ENCODE assay signal across 16 cellular contexts in genomic region chr6:13299403-13299821, GRCh38. TPM values are rescaled to one million over a fixed set of nuclear protein-coding genes. Genes with fewer than 3 reads are reported as not detected.
A peak's percentile ranks its signal among the peaks of the same experiment; 100 is the strongest.
DNase-seq lines count a peak whose midpoint lies in the region; ATAC-seq, FAIRE-seq and TF ChIP-seq lines count a peak whose summit lies in the region.
"Had no signal": no experiment of that assay in that cellular context is flagged by ENCODE, and none has a peak within 500 bp of the region (broad histone marks: within the 10 kb centered on the region; RNA-seq: fewer than 3 reads in every experiment).

No MANE protein-coding gene starts in this region.

- H3K27ac ChIP-seq in tibial nerve = no peak overlapping the region
- H3K27ac ChIP-seq: HL-60, PC-9 had no signal

- H3K4me3 Mint-ChIP-seq in activated B cell treated with CpG ODN at 0.5 μM for 24 hours = peak overlapping the region; percentile 75
- H3K4me3 Mint-ChIP-seq in osteocyte (ENCODE audit: unreplicated experiment) = no peak overlapping the region
- H3K4me3 Mint-ChIP-seq: CD8-positive, alpha-beta memory T cell had no signal

- H3K36me3 Mint-ChIP-seq in activated B cell treated with CpG ODN at 0.5 μM for 24 hours (ENCODE audit: low read depth) (peaks cover 32% of the 10 kb centered on the region), osteocyte (ENCODE audit: unreplicated experiment) (peaks cover 39% of the 10 kb centered on the region)

- no peak for TF ChIP-seq POLR2A in GM12891 (IDR thresholded peaks at IDR 0.05; ENCODE audit: low read depth, low read length)
- no peak for TF ChIP-seq POLR2A in tibial nerve (IDR thresholded peaks at IDR 0.05)

- no peak for TF ChIP-seq CTCF in activated B cell treated with CpG ODN at 0.5 μM for 24 hours (IDR thresholded peaks at IDR 0.05)
- no peak for TF ChIP-seq CTCF in osteocyte (IDR thresholded peaks at IDR 0.05)
- TF ChIP-seq CTCF in tibial nerve (IDR thresholded peaks at IDR 0.05) = no peak

- peaks cover 0 to 67% (median 5%) of the 10 kb centered on the region in 3 donors for H3K36me3 ChIP-seq in tibial nerve

- CTCF ChIA-PET in activated B cell treated with CpG ODN at 0.5 μM for 24 hours (lab: Charles Lee) = interaction anchor here (0.6 to 2.8 kb wide), 4 partner anchors 14 to 105 kb away, joined by 3 to 9 read pairs (median 4); no protein-coding TSS in a partner anchor

- intact Hi-C loops in activated B cell treated with CpG ODN at 0.5 μM for 24 hours (cut with micrococcal nuclease) = loop anchor here (1.0 to 2.0 kb wide), 5 partner anchors 13 to 71 kb away; partner anchors contain the start of gene TBC1D7

- H3K27ac Mint-ChIP-seq in activated B cell treated with CpG ODN at 0.5 μM for 24 hours (peak overlapping the region; percentile 89), osteocyte (ENCODE audit: unreplicated experiment) (no peak overlapping the region)
- H3K27ac Mint-ChIP-seq: CD8-positive, alpha-beta memory T cell had no signal

- no peak for DNase-seq in GM12891 (ENCODE audit: insufficient read length, low spot score)
- peak; percentile 60 for DNase-seq in activated B cell treated with CpG ODN at 0.5 μM for 24 hours
- DNase-seq in osteocyte (ENCODE audit: extremely low spot score, unreplicated experiment) = peak; percentile 63
- no peak for DNase-seq in activated CD8-positive, alpha-beta memory T cell treated with anti-CD3 and anti-CD28 coated beads, Interleukin-2, amount 50 U/mL, for 48 hours
- no peak for DNase-seq in tibial nerve (ENCODE audit: low spot score in 2 of 2)
- DNase-seq: CD8-positive, alpha-beta memory T cell; GF-D8; MV-4-11; NCI-H1436; NCI-H2029 treated with DMSO at 0.1 percent for 48 hours; NCI-H2227 treated with DMSO at 0.1 percent for 48 hours; NCI-H524 treated with DMSO at 0.1 percent for 48 hours; PC-9 had no signal

- H3K9me3 ChIP-seq in tibial nerve = no peaks in the 10 kb centered on the region

- POLR2A ChIA-PET in activated B cell treated with CpG ODN at 0.5 μM for 24 hours (lab: Charles Lee) = interaction anchor here (1.8 to 4.7 kb wide), 5 partner anchors 12 to 275 kb away, joined by 8 to 56 read pairs (median 24); partner anchors contain the start of genes SIRT5 and TBC1D7

- H3K9me3 Mint-ChIP-seq in activated B cell treated with CpG ODN at 0.5 μM for 24 hours (no peaks in the 10 kb centered on the region), osteocyte (ENCODE audit: unreplicated experiment) (no peaks in the 10 kb centered on the region)
- H3K9me3 Mint-ChIP-seq: CD8-positive, alpha-beta memory T cell had no signal

- peaks cover 0 to 35% (median 22%) of the 10 kb centered on the region in 4 donors for H3K4me1 ChIP-seq in tibial nerve

- ATAC-seq in HG02642 (IDR thresholded peaks at IDR 0.05; ENCODE audit: poor library complexity, unreplicated experiment) = peak; percentile 29
- ATAC-seq in activated B cell treated with CpG ODN at 0.5 μM for 24 hours (ENCODE audit: low read depth) = peak; percentile 60
- ATAC-seq in GM18520 (IDR thresholded peaks at IDR 0.05; ENCODE audit: unreplicated experiment) = no peak

- WGBS in tibial nerve, 2 donors = 92 to 95% methylated on average over 11 of the region's 11 CpGs

- no peaks in the 10 kb centered on the region for H3K27me3 ChIP-seq in tibial nerve

- H3K4me1 Mint-ChIP-seq in activated B cell treated with CpG ODN at 0.5 μM for 24 hours = peaks cover 99% of the 10 kb centered on the region
- H3K4me1 Mint-ChIP-seq in osteocyte (ENCODE audit: unreplicated experiment) = peaks cover 20% of the 10 kb centered on the region

- H3K4me3 ChIP-seq in tibial nerve = no peak overlapping the region
- H3K4me3 ChIP-seq: PC-9 had no signal

- no peak for TF ChIP-seq EP300 in tibial nerve (IDR thresholded peaks at IDR 0.05)

- H3K27me3 Mint-ChIP-seq in activated B cell treated with CpG ODN at 0.5 μM for 24 hours (no peaks in the 10 kb centered on the region), osteocyte (ENCODE audit: unreplicated experiment) (no peaks in the 10 kb centered on the region)
- H3K27me3 Mint-ChIP-seq: CD8-positive, alpha-beta memory T cell had no signal

- peak; percentile 52 for FAIRE-seq in GM12891 (lab: Jason Lieb, UNC)

TF ChIP-seq in GM12891, 5 proteins besides CTCF, POLR2A, EP300 and RAD21:
- no peak for TF ChIP-seq POLR2AphosphoS5 (IDR thresholded peaks at IDR 0.05; ENCODE audit: low read depth, low read length)
- no peak for TF ChIP-seq PAX5 (IDR thresholded peaks at IDR 0.05; ENCODE audit: insufficient read depth, low read length, severe bottlenecking)
- no peak for TF ChIP-seq POU2F2 (IDR thresholded peaks at IDR 0.05; ENCODE audit: low read depth, low read length)
- no peak for TF ChIP-seq SPI1 (IDR thresholded peaks at IDR 0.05; ENCODE audit: low read depth, low read length)
- TF ChIP-seq TAF1 (IDR thresholded peaks at IDR 0.05; ENCODE audit: low read depth, low read length) = no peak

RNA-seq across cellular contexts. Expression of gene TBC1D7, which starts 28.9 kb away (rescaled TPM):
- 21.3 TPM for polyA plus RNA-seq in GM12891 (2012; ENCODE audit: low read depth, missing spikeins)
- total RNA-seq in activated B cell treated with CpG ODN at 0.5 μM for 24 hours (17.3 and 18.5 TPM in 2 replicates), osteocyte (15.3 and 19.9 TPM in 2 replicates), tibial nerve (10 to 100 TPM in 1 of 4 donors, 1 to 10 TPM in 3; 5.5 to 28.2 (median 7.1) TPM)

Comparison
In these comparisons a context has a peak if more than half of its experiments do, and no peak if none do; other contexts are left out.
1. DNase-seq: peak in activated B cell treated with CpG ODN at 0.5 μM for 24 hours (single experiment) and osteocyte (single experiment); none in GM12891 (single experiment), activated CD8-positive, alpha-beta memory T cell treated with anti-CD3 and anti-CD28 coated beads, Interleukin-2, amount 50 U/mL, for 48 hours (single experiment) and tibial nerve (0 of 2).